Comparison of ENCODE assay signal across 8 cellular contexts in the genomic region with DNA sequence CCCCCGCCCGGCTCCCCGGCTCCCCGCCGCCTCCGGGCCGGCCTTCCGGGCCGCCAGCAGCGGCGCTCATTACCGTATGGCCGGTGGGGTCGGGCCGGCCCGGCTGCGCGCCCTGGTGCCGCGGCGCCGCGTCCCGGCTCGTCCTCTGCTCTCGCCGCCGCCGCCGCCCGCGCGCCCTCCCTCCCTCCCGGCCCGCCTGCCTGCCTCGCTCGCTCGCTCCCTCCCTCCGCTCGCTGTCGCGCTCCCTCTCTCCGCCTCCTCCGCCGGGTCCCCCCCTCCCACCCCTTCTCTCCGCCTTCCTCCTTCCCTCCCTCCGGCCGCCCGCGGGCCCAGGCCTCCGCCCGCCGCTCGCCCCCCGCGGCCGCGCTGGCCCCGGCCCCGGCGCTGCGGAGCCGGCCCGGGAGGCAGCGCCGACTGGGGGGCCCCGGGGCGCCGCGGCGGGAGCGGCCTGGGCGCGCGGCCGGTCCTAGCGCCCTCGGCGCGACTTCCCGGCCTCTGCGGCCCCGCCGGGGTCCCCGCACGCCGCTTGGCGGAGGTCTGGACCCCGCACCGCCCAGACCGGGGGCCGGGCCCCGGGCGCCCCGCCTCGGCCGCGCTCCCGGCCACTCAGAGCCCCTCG. TPM values are rescaled to one million over a fixed set of nuclear protein-coding genes. Genes with fewer than 3 reads are reported as not detected.
A peak's percentile ranks its signal among the peaks of the same experiment; 100 is the strongest.
DNase-seq lines count a peak whose midpoint lies in the region; ATAC-seq and TF ChIP-seq lines count a peak whose summit lies in the region.

A gene (minus strand): TSS at position 173 of the 619 bp plus-strand sequence. CDS start 27,941 bp downstream, outside the sequence.

- H3K27ac Mint-ChIP-seq in CD8-positive, alpha-beta T cell, result peak within 1 kb of the TSS; percentile 77
- peak within 1 kb of the TSS; percentile 71 for H3K27ac Mint-ChIP-seq in activated naive CD4-positive, alpha-beta T cell treated with anti-CD3 and anti-CD28 coated beads for 36 hours

- no peaks in the 10 kb centered on the region for H3F3A ChIP-seq in neural cell (ENCODE audit: insufficient read depth, low read length, poor library complexity, severe bottlenecking)

- no peaks in the 10 kb centered on the region for H3K27me3 Mint-ChIP-seq in CD8-positive, alpha-beta T cell (ENCODE audit: low read depth)
- no peaks in the 10 kb centered on the region for H3K27me3 Mint-ChIP-seq in activated naive CD4-positive, alpha-beta T cell treated with anti-CD3 and anti-CD28 coated beads for 36 hours (ENCODE audit: low read depth)

- no peaks in the 10 kb centered on the region for H3K27me3 ChIP-seq in CD8-positive, alpha-beta T cell (ENCODE audit: insufficient read depth, low read length)
- H3K27me3 ChIP-seq in gastroesophageal sphincter (no peaks in the 10 kb centered on the region), neural cell (ENCODE audit: insufficient read depth, low read depth, low read length) (no peaks in the 10 kb centered on the region), tibial nerve (no peaks in the 10 kb centered on the region)

- WGBS in gastroesophageal sphincter (ENCODE audit: low coverage in 1 of 2), 2 donors, result no CpG with 5 or more reads among the region's 100 CpGs
- WGBS in tibial nerve, 2 donors, result 0 to 2% methylated on average over 9 to 47 of the region's 100 CpGs

- peak within 1 kb of the TSS; percentile 82 for H3K9ac ChIP-seq in neural cell (ENCODE audit: low read length)

- H3K4me3 ChIP-seq in CD8-positive, alpha-beta T cell (ENCODE audit: low read depth, low read length), result peak within 1 kb of the TSS; percentile 53
- H3K4me3 ChIP-seq in gastroesophageal sphincter (peak within 1 kb of the TSS; percentile 75 to 86), neural cell (ENCODE audit: low read length) (peak within 1 kb of the TSS; percentile 73), tibial nerve (peak within 1 kb of the TSS; percentile 20 to 80 (median 62))

- TF ChIP-seq RAD21 in neural cell (conservative IDR thresholded peaks at IDR 0.05), result no peak

- H3K36me3 Mint-ChIP-seq in CD8-positive, alpha-beta T cell, result no peaks in the 10 kb centered on the region
- no peaks in the 10 kb centered on the region for H3K36me3 Mint-ChIP-seq in activated naive CD4-positive, alpha-beta T cell treated with anti-CD3 and anti-CD28 coated beads for 36 hours (ENCODE audit: low read depth)

- H3K27ac ChIP-seq in CD8-positive, alpha-beta T cell (ENCODE audit: low read depth, low read length), result no peak within 1 kb of the TSS
- H3K27ac ChIP-seq in gastroesophageal sphincter, result peak within 1 kb of the TSS; percentile 40 to 95 (median 88)
- peak within 1 kb of the TSS; percentile 40 for H3K27ac ChIP-seq in neural cell (ENCODE audit: low read length)
- H3K27ac ChIP-seq in tibial nerve, result peak within 1 kb of the TSS; percentile 62 to 89 (median 80)

- no peaks in the 10 kb centered on the region for H3K9me3 ChIP-seq in CD8-positive, alpha-beta T cell (ENCODE audit: low read length)
- H3K9me3 ChIP-seq in gastroesophageal sphincter (no peaks in the 10 kb centered on the region), neural cell (ENCODE audit: low read length) (no peaks in the 10 kb centered on the region), tibial nerve (no peaks in the 10 kb centered on the region)

- TF ChIP-seq POLR2A in gastroesophageal sphincter (IDR thresholded peaks at IDR 0.05) (peak; percentile 14 to 46), tibial nerve (IDR thresholded peaks at IDR 0.05) (no peak)

- no peaks in the 10 kb centered on the region for H3K9me3 Mint-ChIP-seq in CD8-positive, alpha-beta T cell
- no peaks in the 10 kb centered on the region for H3K9me3 Mint-ChIP-seq in activated naive CD4-positive, alpha-beta T cell treated with anti-CD3 and anti-CD28 coated beads for 36 hours

- peak in 6 of 7 experiments; percentile 44 to 79 (median 63) for DNase-seq in CD8-positive, alpha-beta T cell
- DNase-seq in RKO (ENCODE audit: low spot score) (peak; percentile 32), tibial nerve (ENCODE audit: low spot score in 2 of 2) (peak; percentile 44 to 46)
- peak; percentile 66 for DNase-seq in activated naive CD4-positive, alpha-beta T cell treated with anti-CD3 and anti-CD28 coated beads for 36 hours

- H3K36me3 ChIP-seq in CD8-positive, alpha-beta T cell (ENCODE audit: insufficient read depth, low read length), result no peaks in the 10 kb centered on the region
- no peaks in the 10 kb centered on the region for H3K36me3 ChIP-seq in gastroesophageal sphincter
- H3K36me3 ChIP-seq in neural cell (ENCODE audit: insufficient read depth, low read length), result no peaks in the 10 kb centered on the region
- H3K36me3 ChIP-seq in tibial nerve, result no peaks in the 10 kb centered on the region

- H3K4me1 Mint-ChIP-seq in CD8-positive, alpha-beta T cell (ENCODE audit: low read depth), result peaks cover 33% of the 10 kb centered on the region
- H3K4me1 Mint-ChIP-seq in activated naive CD4-positive, alpha-beta T cell treated with anti-CD3 and anti-CD28 coated beads for 36 hours (ENCODE audit: low read depth), result peaks cover 38% of the 10 kb centered on the region

- TF ChIP-seq EP300 in gastroesophageal sphincter (IDR thresholded peaks at IDR 0.05) (no peak), neural cell (conservative IDR thresholded peaks at IDR 0.05; ENCODE audit: poor library complexity, severe bottlenecking) (no peak), tibial nerve (IDR thresholded peaks at IDR 0.05) (no peak)

- CTCF ChIA-PET in CD8-positive, alpha-beta T cell (lab: Charles Lee), result interaction anchor here (1.1 to 3.0 kb wide), 10 partner anchors 10 to 69 kb away, joined by 3 to 23 read pairs (median 5); no protein-coding TSS in a partner anchor
- CTCF ChIA-PET in activated naive CD4-positive, alpha-beta T cell treated with anti-CD3 and anti-CD28 coated beads for 36 hours (lab: Charles Lee), result interaction anchor here (0.5 to 1.8 kb wide), 4 partner anchors 20 to 69 kb away, joined by 4 to 10 read pairs (median 4); no protein-coding TSS in a partner anchor

- H3K4me1 ChIP-seq in CD8-positive, alpha-beta T cell (ENCODE audit: insufficient read depth, low read length), result peaks cover 42% of the 10 kb centered on the region
- H3K4me1 ChIP-seq in gastroesophageal sphincter, result peaks cover 0 to 48% (median 30%) of the 10 kb centered on the region in 3 donors
- H3K4me1 ChIP-seq in tibial nerve, result peaks cover 3 to 36% (median 24%) of the 10 kb centered on the region in 4 donors

- peak; percentile 41 for ATAC-seq in CD8-positive, alpha-beta T cell
- ATAC-seq in GM19455 (IDR thresholded peaks at IDR 0.05; ENCODE audit: unreplicated experiment), result peak; percentile 37
- peak; percentile 11 for ATAC-seq in HG03558 (IDR thresholded peaks at IDR 0.05; ENCODE audit: extremely low read depth, unreplicated experiment)
- ATAC-seq in gastroesophageal sphincter, result peak; percentile 66

- H3K79me2 ChIP-seq in neural cell (replicated peaks; ENCODE audit: insufficient read depth, low read length), result peaks cover 3% of the 10 kb centered on the region

- intact Hi-C loops in CD8-positive, alpha-beta T cell (cut with DNase I, micrococcal nuclease), result loop anchor here (1.0 to 10.0 kb wide), 10 partner anchors 20 to 367 kb away; a partner anchor contains a TSS
- intact Hi-C loops in activated naive CD4-positive, alpha-beta T cell treated with anti-CD3 and anti-CD28 coated beads for 36 hours (cut with micrococcal nuclease), result loop anchor here (1.0 to 2.0 kb wide), 6 partner anchors 20 to 323 kb away; no protein-coding TSS in a partner anchor

- H3K9me2 ChIP-seq in neural cell (ENCODE audit: insufficient read depth, low read length), result no peaks in the 10 kb centered on the region

- H4K20me1 ChIP-seq in neural cell (ENCODE audit: insufficient read depth), result peaks cover 3% of the 10 kb centered on the region

- POLR2A ChIA-PET in CD8-positive, alpha-beta T cell (lab: Charles Lee), result interaction anchor here (1.0 to 2.0 kb wide), 6 partner anchors 20 to 69 kb away, joined by 3 to 11 read pairs (median 6); no protein-coding TSS in a partner anchor

- peak within 1 kb of the TSS; percentile 85 for H3K4me3 Mint-ChIP-seq in CD8-positive, alpha-beta T cell
- peak within 1 kb of the TSS; percentile 80 for H3K4me3 Mint-ChIP-seq in activated naive CD4-positive, alpha-beta T cell treated with anti-CD3 and anti-CD28 coated beads for 36 hours

- no peak within 1 kb of the TSS for H3K4me2 ChIP-seq in neural cell (ENCODE audit: low read length)

- no peak for TF ChIP-seq CTCF in CD8-positive, alpha-beta T cell (IDR thresholded peaks at IDR 0.05)
- TF ChIP-seq CTCF in gastroesophageal sphincter (IDR thresholded peaks at IDR 0.05), result no peak
- no peak for TF ChIP-seq CTCF in neural cell (IDR thresholded peaks at IDR 0.05; ENCODE audit: poor library complexity, severe bottlenecking)
- TF ChIP-seq CTCF in tibial nerve (IDR thresholded peaks at IDR 0.05), result no peak

- no peak within 1 kb of the TSS for H2AFZ ChIP-seq in neural cell (ENCODE audit: low read depth, low read length)

TF ChIP-seq in neural cell, 6 proteins besides CTCF, POLR2A, EP300 and RAD21:
- TF ChIP-seq EZH2 (IDR thresholded peaks at IDR 0.05; ENCODE audit: borderline replicate concordance, insufficient read depth, low read length, poor library complexity, severe bottlenecking), result no peak
- peak; percentile 60 for TF ChIP-seq POLR2AphosphoS5 (IDR thresholded peaks at IDR 0.05)

RNA-seq across cellular contexts. Expression of the gene that starts here (rescaled TPM):
- total RNA-seq in CD8-positive, alpha-beta T cell, result 10 to 100 TPM; 66.6 to 67.9 TPM
- total RNA-seq in activated naive CD4-positive, alpha-beta T cell treated with anti-CD3 and anti-CD28 coated beads for 36 hours, result 10 to 100 TPM; 53.0 to 53.5 TPM
- total RNA-seq in gastroesophageal sphincter, result 10 to 100 TPM; 14.7 to 40.2 (median 18.3) TPM
- 33.0 and 38.5 TPM in 2 replicates for polyA plus RNA-seq in neural cell
- 122 and 129 TPM in 2 replicates for polyA minus RNA-seq in neural cell
- total RNA-seq in tibial nerve, result 10 to 100 TPM; 17.4 to 28.4 (median 25.0) TPM

Comparison
In these comparisons a context has a peak if more than half of its experiments do, and no peak if none do; other contexts are left out.
1. ATAC-seq: peak in every context shown above with its lines; median percentile 66 in gastroesophageal sphincter; 41 in CD8-positive, alpha-beta T cell; 37 in GM19455; 11 in HG03558.
2. POLR2A ChIP-seq: peak in gastroesophageal sphincter (2 of 2); none in tibial nerve (0 of 2).
3. Peak in every context shown above with its lines, with median percentiles within 50 percentile points of each other: DNase-seq and H3K4me3 ChIP-seq.